In the genomic region with DNA sequence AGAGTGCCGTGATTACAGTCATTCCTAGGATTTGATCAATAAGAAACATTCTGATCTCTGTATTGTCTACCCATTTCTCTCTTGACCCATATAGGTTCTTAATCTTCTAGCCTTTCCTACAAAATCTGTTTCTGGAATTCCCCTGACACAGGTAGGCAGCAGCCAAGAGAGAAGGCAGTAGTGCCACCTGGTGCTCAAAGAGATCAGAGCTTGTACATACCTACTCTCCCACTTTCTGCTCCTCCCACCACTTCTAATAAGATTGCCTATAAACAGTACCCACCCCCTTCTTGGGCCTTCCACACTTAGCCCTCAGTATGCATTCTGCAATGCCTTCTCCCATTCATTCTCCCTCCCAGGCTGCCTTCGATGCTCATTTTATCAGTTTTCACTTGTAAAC, we compare ENCODE assay signal across 9 cellular contexts.
A peak's percentile ranks its signal among the peaks of the same experiment; 100 is the strongest.
DNase-seq lines count a peak whose midpoint lies in the region; ATAC-seq and TF ChIP-seq lines count a peak whose summit lies in the region.
"Had no signal": no experiment of that assay in that cellular context is flagged by ENCODE, and none has a peak within 500 bp of the region (broad histone marks: within the 10 kb centered on the region; RNA-seq: fewer than 3 reads in every experiment).

No MANE protein-coding gene starts in this region.

- intact Hi-C loops in prostate gland (cut with DNase I) = no loop called here
- intact Hi-C loops in vagina (cut with DNase I) = loop anchor here (10.0 kb wide), 1 partner anchor 65 kb away; no protein-coding TSS in a partner anchor

- H3K4me1 ChIP-seq in prostate gland (replicated peaks) (no peaks in the 10 kb centered on the region), vagina (no peaks in the 10 kb centered on the region)

- peak in 3 of 4 experiments; percentile 34 to 46 (median 36) for TF ChIP-seq CTCF in prostate gland (IDR thresholded peaks at IDR 0.05)
- TF ChIP-seq CTCF in vagina (IDR thresholded peaks at IDR 0.05) = no peak

- peak; percentile 57 for DNase-seq in NCI-H748 (lab: John Stamatoyannopoulos, UW; ENCODE audit: unreplicated experiment)
- DNase-seq in NCI-H748 treated with DMSO at 0.1 percent for 48 hours (lab: John Stamatoyannopoulos, UW) = no peak
- DNase-seq in NCI-H510A (lab: John Stamatoyannopoulos, UW) = peak; percentile 3
- DNase-seq in dermis blood vessel endothelial cell = peak; percentile 9
- DNase-seq in prostate gland (ENCODE audit: low spot score) = peak; percentile 33
- DNase-seq in EL = no peak
- no peak for DNase-seq in vagina (ENCODE audit: extremely low spot score in 2 of 2)
- DNase-seq: activated B cell treated with CpG ODN at 0.5 μM for 24 hours had no signal

- TF ChIP-seq POLR2A in prostate gland (IDR thresholded peaks at IDR 0.05) (no peak), vagina (IDR thresholded peaks at IDR 0.05) (no peak)

- H3K4me3 ChIP-seq in prostate gland (no peak overlapping the region), vagina (no peak overlapping the region)

- 43% methylated on average over 2 of the region's 2 CpGs for WGBS in prostate gland

- H3K9me3 ChIP-seq in prostate gland = no peaks in the 10 kb centered on the region
- H3K9me3 ChIP-seq in vagina = no peaks in the 10 kb centered on the region

- H3K36me3 ChIP-seq in prostate gland = no peaks in the 10 kb centered on the region
- H3K36me3 ChIP-seq in vagina = no peaks in the 10 kb centered on the region

- H3K27ac ChIP-seq in prostate gland = no peak overlapping the region
- no peak overlapping the region for H3K27ac ChIP-seq in vagina

- no peaks in the 10 kb centered on the region for H3K27me3 ChIP-seq in prostate gland (replicated peaks; ENCODE audit: insufficient read depth)
- no peaks in the 10 kb centered on the region for H3K27me3 ChIP-seq in vagina

- peak; percentile 73 for ATAC-seq in HG02759 (IDR thresholded peaks at IDR 0.05; ENCODE audit: unreplicated experiment)

Comparison
In these comparisons a context has a peak if more than half of its experiments do, and no peak if none do; other contexts are left out.
1. DNase-seq: peak in NCI-H748 (single experiment), NCI-H510A (single experiment), dermis blood vessel endothelial cell (single experiment) and prostate gland (single experiment); none in NCI-H748 treated with DMSO at 0.1 percent for 48 hours (single experiment), EL (single experiment) and vagina (0 of 2).
2. CTCF ChIP-seq: peak in prostate gland (3 of 4); none in vagina (0 of 3).